ENCODE assay signal across 21 cellular contexts in the genomic region with DNA sequence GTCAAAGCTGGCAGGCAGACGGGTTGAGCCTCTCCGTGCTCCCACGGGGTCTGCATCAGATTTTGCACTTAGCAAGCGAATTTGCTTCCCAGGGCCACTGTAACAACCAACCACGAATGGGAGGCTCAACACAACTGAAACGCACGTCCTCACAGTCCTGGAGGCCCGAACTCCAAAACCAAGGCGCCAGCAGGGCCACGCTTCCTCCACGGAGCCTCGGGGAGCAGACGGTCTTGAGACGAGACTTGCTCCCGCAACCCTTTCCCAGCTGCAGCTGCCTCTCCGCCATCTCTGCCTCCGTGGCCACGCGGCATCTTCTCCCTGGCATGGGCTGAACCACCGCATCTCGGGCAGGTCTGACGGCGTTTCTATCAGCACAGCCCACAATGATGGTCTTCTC. TPM values are rescaled to one million over a fixed set of nuclear protein-coding genes. Genes with fewer than 3 reads are reported as not detected.
DNase-seq lines count a peak whose midpoint lies in the region; ATAC-seq, FAIRE-seq and TF ChIP-seq lines count a peak whose summit lies in the region.
"Had no signal": no experiment of that assay in that cellular context is flagged by ENCODE, and none has a peak within 500 bp of the region (broad histone marks: within the 10 kb centered on the region; RNA-seq: fewer than 3 reads in every experiment).

No MANE protein-coding gene starts in this region.

- no peak for FAIRE-seq in H1 (lab: Jason Lieb, UNC)
- FAIRE-seq: A549, GM12878, GM12892, GM18507 had no signal

- TF ChIP-seq EP300 in H1 (IDR thresholded peaks at IDR 0.05; ENCODE audit: borderline replicate concordance in 1 of 2, low read depth in 2 of 2, low read length in 2 of 2) = no peak

- no peak overlapping the region for H2BK20ac ChIP-seq in H1 (ENCODE audit: low read length)

- ATAC-seq in RWPE2 (ENCODE audit: low read depth) = no peak
- ATAC-seq: A549, GM12878 had no signal

- DNase-seq in RWPE2 (ENCODE audit: low spot score) = peak; percentile 41
- DNase-seq in H1 (ENCODE audit: low read depth in 1 of 2, low spot score in 2 of 2) = no peak
- DNase-seq in spleen = peak; percentile 64
- no peak for DNase-seq in DMS53 (lab: John Stamatoyannopoulos, UW)
- no peak for DNase-seq in DMS114 treated with DMSO at 0.1 percent for 48 hours (lab: John Stamatoyannopoulos, UW; ENCODE audit: unreplicated experiment)
- DNase-seq: AML-193; CD4-positive, alpha-beta memory T cell; CD8-positive, alpha-beta memory T cell; COR-L47; DMS 273 treated with DMSO at 0.1 percent for 48 hours; DMS79; DND-41; EL; GDM1 had no signal

- CTCF ChIA-PET in H1 (lab: Charles Lee; ENCODE audit: partially characterized antibody) = no interaction called here

- H2BK15ac ChIP-seq in H1 (ENCODE audit: low read length) = no peak overlapping the region

- no peaks in the 10 kb centered on the region for H3K79me2 ChIP-seq in H1 (ENCODE audit: control insufficient read depth in 1 of 2, insufficient read depth in 2 of 2, low read length in 2 of 2)

- H4K20me1 ChIP-seq in H1 (replicated peaks in 1 of 2; ENCODE audit: control insufficient read depth in 1 of 2, insufficient read depth in 2 of 2, low read length in 2 of 2) = peaks cover 0 to 4% of the 10 kb centered on the region in 2 experiments
- H4K20me1 ChIP-seq: BLaER1 treated with 17β-estradiol and CSF1 and Interleukin-3, amounts not matched to agents 10 nM and 100 nM had no signal

- no peak overlapping the region for H4K8ac ChIP-seq in H1 (ENCODE audit: extremely low read depth, insufficient read depth, low read length)

- no peaks in the 10 kb centered on the region for H3K79me1 ChIP-seq in H1 (ENCODE audit: low read depth, low read length)

- H4K5ac ChIP-seq in H1 (ENCODE audit: insufficient read length, low read depth, low read length) = no peak overlapping the region

- H2AFZ ChIP-seq in H1 (ENCODE audit: low read length) = no peak overlapping the region

- H2BK5ac ChIP-seq in H1 (ENCODE audit: low read depth, low read length) = peak overlapping the region; percentile 35; the same call in 1 of the 2 replicates

- H3K27me3 ChIP-seq in RWPE2 (ENCODE audit: insufficient read depth, poor library complexity, severe bottlenecking) (no peaks in the 10 kb centered on the region), H1 (replicated peaks in 1 of 4; ENCODE audit: control insufficient read depth in 3 of 4, extremely low read depth in 1 of 4, insufficient read depth in 3 of 4, low read length in 3 of 4) (no peaks in the 10 kb centered on the region), spleen (replicated peaks in 1 of 7) (peaks cover 0 to 37% (median 0%) of the 10 kb centered on the region in 7 donors)
- H3K27me3 ChIP-seq: BLaER1 treated with 17β-estradiol and CSF1 and Interleukin-3, amounts not matched to agents 10 nM and 100 nM had no signal

- no peak overlapping the region for H3K56ac ChIP-seq in H1 (replicated peaks; ENCODE audit: insufficient read length, low read depth, low read length)

- no peak overlapping the region for H3K9ac ChIP-seq in H1 (replicated peaks in 1 of 4; ENCODE audit: extremely low read depth in 1 of 4, low read depth in 3 of 4, low read length in 3 of 4)
- H3K9ac ChIP-seq: BLaER1 treated with 17β-estradiol and CSF1 and Interleukin-3, amounts not matched to agents 10 nM and 100 nM had no signal

- H3K9me3 ChIP-seq in RWPE2 (ENCODE audit: severe bottlenecking) (no peaks in the 10 kb centered on the region), H1 (ENCODE audit: insufficient read depth in 2 of 2, low read depth in 1 of 2, low read length in 1 of 2) (no peaks in the 10 kb centered on the region; a peak in 1 of 4 replicates), spleen (no peaks in the 10 kb centered on the region)
- H3K9me3 ChIP-seq: A549 had no signal

- 91% methylated on average over 23 of the region's 23 CpGs; no CpG with 5 or more reads in 1 of the 2 experiments for WGBS in H1 (ENCODE audit: extremely low coverage in 1 of 2, insufficient coverage in 1 of 2, insufficient read length in 1 of 2, insufficient replicate concordance in 2 of 2, low coverage in 1 of 2, low lambda C conversion rate in 2 of 2, missing lambda C conversion rate in 1 of 2), 2 experiments
- WGBS in spleen, 5 donors = 88 to 94% (median 92%) methylated on average over 23 of the region's 23 CpGs

- POLR2A ChIA-PET in H1 (lab: Charles Lee; ENCODE audit: partially characterized antibody) = no interaction called here

- H3K4me3 ChIP-seq in RWPE2 (ENCODE audit: severe bottlenecking) = no peak overlapping the region
- no peak overlapping the region for H3K4me3 ChIP-seq in H1 (ENCODE audit: extremely low read depth in 1 of 4, insufficient read depth in 2 of 4, low read depth in 3 of 4, low read length in 4 of 4)
- H3K4me3 ChIP-seq in spleen = no peak overlapping the region
- H3K4me3 ChIP-seq: A549; BLaER1 treated with 17β-estradiol and CSF1 and Interleukin-3, amounts not matched to agents 10 nM and 100 nM; GM12878 had no signal

- no peak overlapping the region for H3K14ac ChIP-seq in H1 (ENCODE audit: insufficient read length)

- H4K91ac ChIP-seq in H1 (replicated peaks; ENCODE audit: insufficient read length, low read length) = no peak overlapping the region

- no peak overlapping the region for H3K4ac ChIP-seq in H1 (replicated peaks; ENCODE audit: insufficient read length, low read depth, low read length)

- H3K23ac ChIP-seq in H1 (ENCODE audit: insufficient read length) = no peak overlapping the region

- H3K4me2 ChIP-seq in H1 (ENCODE audit: insufficient read depth in 1 of 2, low read depth in 2 of 2, low read length in 2 of 2) = no peak overlapping the region
- H3K4me2 ChIP-seq: A549; BLaER1 treated with 17β-estradiol and CSF1 and Interleukin-3, amounts not matched to agents 10 nM and 100 nM had no signal

- H3K36me3 ChIP-seq in RWPE2 (ENCODE audit: low read depth) (no peaks in the 10 kb centered on the region), H1 (ENCODE audit: control insufficient read depth in 2 of 4, insufficient read depth in 4 of 4, low read length in 3 of 4) (no peaks in the 10 kb centered on the region), spleen (no peaks in the 10 kb centered on the region)
- H3K36me3 ChIP-seq: BLaER1 treated with 17β-estradiol and CSF1 and Interleukin-3, amounts not matched to agents 10 nM and 100 nM had no signal

- TF ChIP-seq CTCF in RWPE2 (IDR thresholded peaks at IDR 0.05; ENCODE audit: poor library complexity, severe bottlenecking) (no peak), H1 (IDR thresholded peaks at IDR 0.05; ENCODE audit: control extremely low read depth in 1 of 3, insufficient read depth in 1 of 3, low read depth in 1 of 3, low read length in 3 of 3) (no peak), spleen (IDR thresholded peaks at IDR 0.05 in 8 of 11, conservative IDR thresholded peaks at IDR 0.05 in 3 of 11) (no peak)

- intact Hi-C loops in spleen (cut with DNase I; ENCODE audit: low total_unique reads) = no loop called here

- no peak overlapping the region for H2BK120ac ChIP-seq in H1 (replicated peaks; ENCODE audit: low read depth, low read length)

- TF ChIP-seq POLR2A in H1 (IDR thresholded peaks at IDR 0.05; ENCODE audit: control extremely low read depth in 1 of 2, low read depth in 2 of 2, low read length in 2 of 2) (no peak), spleen (IDR thresholded peaks at IDR 0.05) (no peak)

- H3K4me1 ChIP-seq in RWPE2 (ENCODE audit: insufficient read depth, poor library complexity, severe bottlenecking) (no peaks in the 10 kb centered on the region), H1 (replicated peaks in 1 of 4; ENCODE audit: control insufficient read depth in 3 of 4, insufficient read depth in 4 of 4, low read length in 3 of 4) (no peaks in the 10 kb centered on the region; a peak in 1 of 7 replicates), spleen (no peaks in the 10 kb centered on the region)

- H3K18ac ChIP-seq in H1 (ENCODE audit: extremely low read depth, low read length) = no peak overlapping the region

- peaks cover 7% of the 10 kb centered on the region; the same call in 1 of the 2 replicates for H3K23me2 ChIP-seq in H1 (ENCODE audit: low read depth, low read length)

- TF ChIP-seq RAD21 in H1 (IDR thresholded peaks at IDR 0.05 in 1 of 2, conservative IDR thresholded peaks at IDR 0.05 in 1 of 2; ENCODE audit: low read depth in 2 of 2, low read length in 2 of 2) = no peak

- no peak overlapping the region for H2BK12ac ChIP-seq in H1 (ENCODE audit: low read depth, low read length)

- H3K27ac ChIP-seq in RWPE2 (ENCODE audit: poor library complexity, severe bottlenecking) = no peak overlapping the region
- H3K27ac ChIP-seq in H1 (ENCODE audit: low read depth, low read length) = no peak overlapping the region
- H3K27ac ChIP-seq in spleen = no peak overlapping the region
- H3K27ac ChIP-seq: 22Rv1; A549; BLaER1 treated with 17β-estradiol and CSF1 and Interleukin-3, amounts not matched to agents 10 nM and 100 nM; C4-2B had no signal

- H2AK5ac ChIP-seq in H1 (ENCODE audit: low read depth, low read length) = no peak overlapping the region

TF ChIP-seq in H1, 55 proteins besides CTCF, POLR2A, EP300 and RAD21:
- TF ChIP-seq TAF1 (IDR thresholded peaks at IDR 0.05; ENCODE audit: low read depth, low read length) (no peak), BCL11A (IDR thresholded peaks at IDR 0.05; ENCODE audit: low read depth in 2 of 2, low read length in 2 of 2) (no peak), ASH2L (IDR thresholded peaks at IDR 0.05; ENCODE audit: low read length) (no peak), KDM1A (IDR thresholded peaks at IDR 0.05; ENCODE audit: borderline replicate concordance, low read length) (no peak), RBBP5 (IDR thresholded peaks at IDR 0.05; ENCODE audit: borderline replicate concordance, low read depth, low read length) (no peak), SIRT6 (IDR thresholded peaks at IDR 0.05; ENCODE audit: low read length) (no peak), SRF (IDR thresholded peaks at IDR 0.05; ENCODE audit: low read depth, low read length) (no peak), SUZ12 (IDR thresholded peaks at IDR 0.05; ENCODE audit: low read length) (no peak)
- TF ChIP-seq, protein P1, sequence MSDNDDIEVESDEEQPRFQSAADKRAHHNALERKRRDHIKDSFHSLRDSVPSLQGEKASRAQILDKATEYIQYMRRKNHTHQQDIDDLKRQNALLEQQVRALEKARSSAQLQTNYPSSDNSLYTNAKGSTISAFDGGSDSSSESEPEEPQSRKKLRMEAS (IDR thresholded peaks at IDR 0.05) = no peak

RNA-seq across cellular contexts. Expression of a gene that starts 30.2 kb away (rescaled TPM):
- 40.0 and 44.7 TPM in 2 replicates for total RNA-seq in H1 (2021; fragmentation: NEBNext Ultra II Directional; extraction: Animal tissue kit (Norgen Biotek cat#: 25700))
- polyA plus RNA-seq in H1 (2011; rRNA removed) = 58.4 and 68.1 TPM in 2 replicates
- polyA plus RNA-seq in H1 (2011; cell fraction: cytosol; rRNA removed) = 47.8 TPM
- polyA plus RNA-seq in H1 (2011; cell fraction: nucleus; rRNA removed) = 41.8 TPM
- polyA plus RNA-seq in H1 (2012, experiment 1 of 2) = 32.4 to 45.3 TPM (median 36.5 TPM) in 4 replicates
- polyA plus RNA-seq in H1 (2012, experiment 2 of 2) = 27.0 TPM
- 102 TPM for polyA plus RNA-seq in H1 (2013, experiment 1 of 2)
- polyA plus RNA-seq in H1 (2013, experiment 2 of 2) = 129 TPM
- polyA minus RNA-seq in H1 (2011; rRNA and poly(A)+ RNA removed) = 42.3 and 43.0 TPM in 2 replicates
- 48.4 TPM for polyA minus RNA-seq in H1 (2011; cell fraction: cytosol; rRNA and poly(A)+ RNA removed)
- 47.7 TPM for polyA minus RNA-seq in H1 (2011; cell fraction: nucleus; rRNA and poly(A)+ RNA removed)
- total RNA-seq in spleen = 10 to 100 TPM; 26.2 to 61.8 (median 31.6) TPM
- polyA plus RNA-seq in spleen = 10 to 100 TPM; 15.8 to 20.5 (median 18.6) TPM

Comparison
In these comparisons a context has a peak if more than half of its experiments do, and no peak if none do; other contexts are left out.
1. DNase-seq: peak in RWPE2 (single experiment) and spleen (single experiment); none in H1 (0 of 2), DMS53 (single experiment) and DMS114 treated with DMSO at 0.1 percent for 48 hours (single experiment).